ENCODE assay signal across 9 cellular contexts in genomic region chr21:34795152-34796141, GRCh38.
A peak's percentile ranks its signal among the peaks of the same experiment; 100 is the strongest.
DNase-seq lines count a peak whose midpoint lies in the region; ATAC-seq and TF ChIP-seq lines count a peak whose summit lies in the region.
"Had no signal": no experiment of that assay in that cellular context is flagged by ENCODE, and none has a peak within 500 bp of the region (broad histone marks: within the 10 kb centered on the region; RNA-seq: fewer than 3 reads in every experiment).

No MANE protein-coding gene starts in this region.

- H3K4me1 ChIP-seq in ACC112 (ENCODE audit: control insufficient read depth, insufficient read depth, low read length, unreplicated experiment), result peaks cover 35% of the 10 kb centered on the region

- peak overlapping the region; percentile 92 for H3K27ac ChIP-seq in ACC112 (ENCODE audit: low read depth, low read length)

- no peaks in the 10 kb centered on the region for H3K27me3 ChIP-seq in ACC112 (ENCODE audit: insufficient read depth, low read length)

- H3K4me3 ChIP-seq in ACC112 (ENCODE audit: low read depth, low read length) (0 out of 2 replicates have a peak overlapping the region, but pooled peaks have one; percentile 9), choroid plexus epithelial cell (ENCODE audit: low read depth, low read length) (no peak overlapping the region)

- ATAC-seq in GM21381 (IDR thresholded peaks at IDR 0.05; ENCODE audit: unreplicated experiment), result no peak
- no peak for ATAC-seq in GM21390 (IDR thresholded peaks at IDR 0.05; ENCODE audit: unreplicated experiment)

- peaks cover 30% of the 10 kb centered on the region for H3K36me3 ChIP-seq in ACC112 (ENCODE audit: insufficient read depth, low read length)

- peak; percentile 71 for DNase-seq in choroid plexus epithelial cell (ENCODE audit: low read depth)
- DNase-seq in mucosa of gallbladder (ENCODE audit: low spot score), result peak; percentile 57
- DNase-seq in GDM1 (lab: John Stamatoyannopoulos, UW), result no peak
- DNase-seq in NCI-H1436 treated with DMSO at 0.1 percent for 48 hours (lab: John Stamatoyannopoulos, UW), result no peak
- DNase-seq: cortex of kidney had no signal

- peak overlapping the region; percentile 44 for H2AFZ ChIP-seq in ACC112 (ENCODE audit: low read length, unreplicated experiment)

- no peaks in the 10 kb centered on the region for H3K79me2 ChIP-seq in ACC112 (ENCODE audit: control insufficient read depth, insufficient read depth, low read length, unreplicated experiment)

- TF ChIP-seq CTCF in LNCAP (IDR thresholded peaks at IDR 0.05), result peak; percentile 21; the same call in 1 of the 2 replicates
- peak; percentile 49 for TF ChIP-seq CTCF in choroid plexus epithelial cell (conservative IDR thresholded peaks at IDR 0.05; ENCODE audit: low read depth, low read length)

Comparison
In these comparisons a context has a peak if more than half of its experiments do, and no peak if none do; other contexts are left out.
1. DNase-seq: peak in choroid plexus epithelial cell (single experiment) and mucosa of gallbladder (single experiment); none in GDM1 (single experiment) and NCI-H1436 treated with DMSO at 0.1 percent for 48 hours (single experiment).